Comparison of ENCODE assay signal across 1 cellular context in genomic region chr15:34729056-34729455, GRCh38.
TF ChIP-seq lines count a peak whose summit lies in the region.

No MANE protein-coding gene starts in this region.

TF ChIP-seq in GM23338, 12 proteins besides CTCF, POLR2A, EP300 and RAD21 (continued from another document):
- TF ChIP-seq ZNF462 (CRISPR knock-in tag; IDR thresholded peaks at IDR 0.05), result no peak
- no peak for TF ChIP-seq JUNB (IDR thresholded peaks at IDR 0.05; ENCODE audit: unreplicated experiment)
- TF ChIP-seq POLR2AphosphoS5 (IDR thresholded peaks at IDR 0.05; ENCODE audit: low read depth), result no peak
- TF ChIP-seq STAT1 (IDR thresholded peaks at IDR 0.05; ENCODE audit: unreplicated experiment), result no peak
- TF ChIP-seq ETS1 (IDR thresholded peaks at IDR 0.05), result no peak
- TF ChIP-seq ZNF331 (CRISPR knock-in tag; IDR thresholded peaks at IDR 0.05; ENCODE audit: low read depth), result no peak
- no peak for TF ChIP-seq EZH2phosphoT487 (IDR thresholded peaks at IDR 0.05; ENCODE audit: unreplicated experiment)
- TF ChIP-seq EZH2 (IDR thresholded peaks at IDR 0.05; ENCODE audit: low read depth, unreplicated experiment), result no peak
- TF ChIP-seq NANOG (IDR thresholded peaks at IDR 0.05; ENCODE audit: borderline replicate concordance), result no peak
